Comparison of ENCODE assay signal across 14 cellular contexts in genomic region chrX:13598877-13599276, GRCh38. TPM values are rescaled to one million over a fixed set of nuclear protein-coding genes. Genes with fewer than 3 reads are reported as not detected.
DNase-seq lines count a peak whose midpoint lies in the region; ATAC-seq and TF ChIP-seq lines count a peak whose summit lies in the region.
"Had no signal": no experiment of that assay in that cellular context is flagged by ENCODE, and none has a peak within 500 bp of the region (broad histone marks: within the 10 kb centered on the region; RNA-seq: fewer than 3 reads in every experiment).

No MANE protein-coding gene starts in this region.

- no peaks in the 10 kb centered on the region for H4K20me1 ChIP-seq in GM23248 (ENCODE audit: insufficient read depth)

- no peak overlapping the region for H3K9ac ChIP-seq in GM23248

- H3K4me3 ChIP-seq in AG04449 (ENCODE audit: low read depth, low read length) (no peak overlapping the region), GM23248 (no peak overlapping the region), fibroblast of the aortic adventitia (ENCODE audit: low read depth, low read length) (no peak overlapping the region)
- H3K4me3 ChIP-seq: right atrium auricular region, SJSA1 had no signal

- CTCF ChIA-PET in AG04449 (lab: Yijun Ruan, JAX): no interaction called here
- CTCF ChIA-PET in CD4-positive, alpha-beta T cell (lab: Charles Lee): interaction anchor here (0.9 kb wide), 1 partner anchor 95 kb away, joined by 3 read pairs; no protein-coding TSS in a partner anchor

- no peaks in the 10 kb centered on the region for H3K9me3 Mint-ChIP-seq in activated naive CD8-positive, alpha-beta T cell treated with anti-CD3 and anti-CD28 coated beads, Interleukin-2, amount 50 U/mL, for 24 hours
- H3K9me3 Mint-ChIP-seq in CD4-positive, alpha-beta T cell: no peaks in the 10 kb centered on the region
- H3K9me3 Mint-ChIP-seq in natural killer cell: no peaks in the 10 kb centered on the region
- H3K9me3 Mint-ChIP-seq: dendritic cell treated with granulocyte-macrophage colony-stimulating factor and Interleukin-4, amounts not matched to agents 40 ng/mL and 50 ng/mL, for 4 days had no signal

- no peaks in the 10 kb centered on the region for H3K4me1 ChIP-seq in GM23248 (ENCODE audit: insufficient read depth)
- H3K4me1 ChIP-seq: right atrium auricular region, SJSA1 had no signal

- H3K4me1 Mint-ChIP-seq in activated naive CD8-positive, alpha-beta T cell treated with anti-CD3 and anti-CD28 coated beads, Interleukin-2, amount 50 U/mL, for 24 hours: peaks cover 2% of the 10 kb centered on the region
- no peaks in the 10 kb centered on the region for H3K4me1 Mint-ChIP-seq in CD4-positive, alpha-beta T cell (ENCODE audit: low read depth)
- H3K4me1 Mint-ChIP-seq in natural killer cell: no peaks in the 10 kb centered on the region

- no peak for ATAC-seq in activated naive CD8-positive, alpha-beta T cell treated with anti-CD3 and anti-CD28 coated beads, Interleukin-2, amount 50 U/mL, for 24 hours
- ATAC-seq in HG03378 (IDR thresholded peaks at IDR 0.05; ENCODE audit: unreplicated experiment) (no peak), natural killer cell (no peak)
- ATAC-seq in CD4-positive, alpha-beta T cell (ENCODE audit: poor library complexity): no peak
- ATAC-seq: left colon had no signal

- TF ChIP-seq CTCF in AG04449 (IDR thresholded peaks at IDR 0.05; ENCODE audit: insufficient read depth, low read length, missing control alignments): peak; percentile 7
- TF ChIP-seq CTCF in fibroblast of the aortic adventitia (IDR thresholded peaks at IDR 0.05; ENCODE audit: insufficient read depth, low read length): peak; percentile 45
- TF ChIP-seq CTCF in CD4-positive, alpha-beta T cell (IDR thresholded peaks at IDR 0.05): no peak
- TF ChIP-seq CTCF in natural killer cell (IDR thresholded peaks at IDR 0.05): no peak

- no peaks in the 10 kb centered on the region for H3K9me2 ChIP-seq in GM23248 (ENCODE audit: insufficient read depth)

- in situ Hi-C loops in GM23248 (cut with MboI): no loop called here

- intact Hi-C loops in CD4-positive, alpha-beta T cell (cut with DNase I, micrococcal nuclease): no loop called here
- intact Hi-C loops in natural killer cell (cut with micrococcal nuclease): no loop called here

- no peaks in the 10 kb centered on the region for H3K79me2 ChIP-seq in GM23248 (ENCODE audit: insufficient read depth)

- H3K27ac ChIP-seq in GM23248: no peak overlapping the region
- H3K27ac ChIP-seq in CD4-positive, alpha-beta T cell (ENCODE audit: low read depth, low read length): no peak overlapping the region
- H3K27ac ChIP-seq: right atrium auricular region, SJSA1 had no signal

- H3K9me3 ChIP-seq in GM23248 (ENCODE audit: low read depth): no peaks in the 10 kb centered on the region
- H3K9me3 ChIP-seq in CD4-positive, alpha-beta T cell (ENCODE audit: control insufficient read depth, low read length): no peaks in the 10 kb centered on the region
- H3K9me3 ChIP-seq: right atrium auricular region, SJSA1 had no signal

- no peak overlapping the region for H3K27ac Mint-ChIP-seq in activated naive CD8-positive, alpha-beta T cell treated with anti-CD3 and anti-CD28 coated beads, Interleukin-2, amount 50 U/mL, for 24 hours
- no peak overlapping the region for H3K27ac Mint-ChIP-seq in CD4-positive, alpha-beta T cell
- no peak overlapping the region for H3K27ac Mint-ChIP-seq in natural killer cell
- H3K27ac Mint-ChIP-seq: dendritic cell treated with granulocyte-macrophage colony-stimulating factor and Interleukin-4, amounts not matched to agents 40 ng/mL and 50 ng/mL, for 4 days had no signal

- whole genome bisulfite sequencing in GM23248 (ENCODE audit: low coverage in 1 of 2, low lambda C conversion rate in 2 of 2, missing lambda C conversion rate in 2 of 2), 2 experiments: 49 to 61% methylated on average over 3 of the region's 3 CpGs

- no peaks in the 10 kb centered on the region for H3K27me3 ChIP-seq in GM23248 (replicated peaks; ENCODE audit: insufficient read depth)
- H3K27me3 ChIP-seq in CD4-positive, alpha-beta T cell (ENCODE audit: control insufficient read depth, insufficient read depth, low read length): peaks cover 4% of the 10 kb centered on the region
- H3K27me3 ChIP-seq: right atrium auricular region, SJSA1 had no signal

- no peak overlapping the region for H3K4me2 ChIP-seq in GM23248 (ENCODE audit: unreplicated experiment)

- H3K27me3 Mint-ChIP-seq in activated naive CD8-positive, alpha-beta T cell treated with anti-CD3 and anti-CD28 coated beads, Interleukin-2, amount 50 U/mL, for 24 hours: peaks cover 2% of the 10 kb centered on the region
- H3K27me3 Mint-ChIP-seq in CD4-positive, alpha-beta T cell: peaks cover 13% of the 10 kb centered on the region
- H3K27me3 Mint-ChIP-seq in natural killer cell (ENCODE audit: low read depth in 2 of 2): peaks cover 0 to 8% of the 10 kb centered on the region in 2 donors
- H3K27me3 Mint-ChIP-seq: dendritic cell treated with granulocyte-macrophage colony-stimulating factor and Interleukin-4, amounts not matched to agents 40 ng/mL and 50 ng/mL, for 4 days had no signal

- H3K36me3 Mint-ChIP-seq in activated naive CD8-positive, alpha-beta T cell treated with anti-CD3 and anti-CD28 coated beads, Interleukin-2, amount 50 U/mL, for 24 hours (ENCODE audit: low read depth): no peaks in the 10 kb centered on the region
- H3K36me3 Mint-ChIP-seq in CD4-positive, alpha-beta T cell (ENCODE audit: low read depth): no peaks in the 10 kb centered on the region
- no peaks in the 10 kb centered on the region for H3K36me3 Mint-ChIP-seq in natural killer cell

- no peak overlapping the region for H3K4me3 Mint-ChIP-seq in activated naive CD8-positive, alpha-beta T cell treated with anti-CD3 and anti-CD28 coated beads, Interleukin-2, amount 50 U/mL, for 24 hours
- H3K4me3 Mint-ChIP-seq in CD4-positive, alpha-beta T cell: no peak overlapping the region
- no peak overlapping the region for H3K4me3 Mint-ChIP-seq in natural killer cell
- H3K4me3 Mint-ChIP-seq: dendritic cell treated with granulocyte-macrophage colony-stimulating factor and Interleukin-4, amounts not matched to agents 40 ng/mL and 50 ng/mL, for 4 days had no signal

- POLR2A ChIA-PET in AG04449 (lab: Yijun Ruan, JAX): no interaction called here
- POLR2A ChIA-PET in CD4-positive, alpha-beta T cell (lab: Charles Lee): no interaction called here

- no peaks in the 10 kb centered on the region for H3K36me3 ChIP-seq in GM23248 (ENCODE audit: low read depth)
- H3K36me3 ChIP-seq: right atrium auricular region, SJSA1 had no signal

- no peak for DNase-seq in AG04449 (ENCODE audit: low read depth, low spot score)
- DNase-seq in GM23248: peak; percentile 34
- peak; percentile 14 for DNase-seq in RPMI7951 (ENCODE audit: low read depth)
- DNase-seq in fibroblast of the aortic adventitia (ENCODE audit: low read depth): no peak
- no peak for DNase-seq in activated naive CD8-positive, alpha-beta T cell treated with anti-CD3 and anti-CD28 coated beads, Interleukin-2, amount 50 U/mL, for 24 hours
- no peak for DNase-seq in CD4-positive, alpha-beta T cell
- no peak for DNase-seq in natural killer cell
- DNase-seq: DMS153, left colon, NCI-H1092 had no signal

- H3F3A ChIP-seq in GM23248 (ENCODE audit: insufficient read depth): no peaks in the 10 kb centered on the region

- no peak overlapping the region for H2AFZ ChIP-seq in GM23248

RNA-seq across cellular contexts. Expression of gene EGFL6, which starts 29.5 kb away (rescaled TPM):
- not detected in 2 replicates for total RNA-seq in GM23248 (2014; rRNA removed; shearing (Covaris generic))
- polyA plus RNA-seq in GM23248 (2016; fragmentation: Nextera tagmentation; extraction: Ambion mirVana): not detected in 2 replicates
- not detected in 2 replicates for total RNA-seq in RPMI7951 (2014; rRNA removed; shearing (Covaris generic))
- total RNA-seq in fibroblast of the aortic adventitia (ENCODE audit: low replicate concordance) (0.27 TPM in 1 of 2 replicates, not detected in the other), natural killer cell (not detected)
- not detected for total RNA-seq in CD4-positive, alpha-beta T cell
- total RNA-seq: right atrium auricular region, SJSA1 had no signal

RNA-seq across cellular contexts. Expression of gene TCEANC, which starts 54.1 kb away (rescaled TPM):
- 2.2 and 4.3 TPM in 2 replicates for total RNA-seq in GM23248 (2014; rRNA removed; shearing (Covaris generic))
- polyA plus RNA-seq in GM23248 (2016; fragmentation: Nextera tagmentation; extraction: Ambion mirVana): 2.4 and 2.5 TPM in 2 replicates
- total RNA-seq in RPMI7951 (2014; rRNA removed; shearing (Covaris generic)): 0.88 and 1.7 TPM in 2 replicates
- 3.9 and 4.2 TPM in 2 replicates for total RNA-seq in fibroblast of the aortic adventitia (ENCODE audit: low replicate concordance)
- 1 to 10 TPM; 6.5 to 8.3 TPM for total RNA-seq in CD4-positive, alpha-beta T cell
- 10 to 100 TPM; 11.2 to 17.8 (median 13.4) TPM for total RNA-seq in natural killer cell

Comparison
In these comparisons a context has a peak if more than half of its experiments do, and no peak if none do; other contexts are left out.
1. DNase-seq: peak in GM23248 (single experiment) and RPMI7951 (single experiment); none in AG04449 (single experiment), fibroblast of the aortic adventitia (single experiment), activated naive CD8-positive, alpha-beta T cell treated with anti-CD3 and anti-CD28 coated beads, Interleukin-2, amount 50 U/mL, for 24 hours (single experiment), CD4-positive, alpha-beta T cell (0 of 10) and natural killer cell (single experiment).
2. CTCF ChIP-seq: peak in AG04449 (single experiment) and fibroblast of the aortic adventitia (single experiment); none in CD4-positive, alpha-beta T cell (single experiment) and natural killer cell (single experiment).